8 cellular contexts compared by ENCODE assay signal in genomic region chr3:51670053-51670666, GRCh38. TPM values are rescaled to one million over a fixed set of nuclear protein-coding genes. Genes with fewer than 3 reads are reported as not detected.
DNase-seq lines count a peak whose midpoint lies in the region; ATAC-seq and TF ChIP-seq lines count a peak whose summit lies in the region.

No MANE protein-coding gene starts in this region.

- H2AFZ ChIP-seq in neuron (ENCODE audit: low read depth, low read length) = no peak overlapping the region

- H3K4me3 ChIP-seq in CD8-positive, alpha-beta memory T cell (ENCODE audit: low read length) = peak overlapping the region; percentile 90
- H3K4me3 ChIP-seq in NB4 (ENCODE audit: low read depth, low read length) (peak overlapping the region; percentile 62), neuron (ENCODE audit: low read length) (peak overlapping the region; percentile 74), thyroid gland (replicated peaks in 1 of 3) (peak overlapping the region in 1 of 3 donors; percentile 84)

- peak overlapping the region; percentile 88 to 95 (median 92) for H3K27ac Mint-ChIP-seq in CD8-positive, alpha-beta memory T cell

- H3K9me3 ChIP-seq in CD8-positive, alpha-beta memory T cell (ENCODE audit: low read length) = no peaks in the 10 kb centered on the region
- H3K9me3 ChIP-seq in neuron (ENCODE audit: low read length) (no peaks in the 10 kb centered on the region), thyroid gland (no peaks in the 10 kb centered on the region)

- TF ChIP-seq POLR2A in NB4 (IDR thresholded peaks at IDR 0.05; ENCODE audit: extremely low read depth, insufficient read length) (no peak), thyroid gland (IDR thresholded peaks at IDR 0.05) (no peak)

- peaks cover 0 to 18% (median 2%) of the 10 kb centered on the region in 3 donors for H3K36me3 Mint-ChIP-seq in CD8-positive, alpha-beta memory T cell

- peaks cover 10% of the 10 kb centered on the region for H3K36me3 ChIP-seq in CD8-positive, alpha-beta memory T cell (ENCODE audit: insufficient read depth, low read length)
- H3K36me3 ChIP-seq in neuron (ENCODE audit: insufficient read depth, low read length) = peaks cover 4% of the 10 kb centered on the region
- H3K36me3 ChIP-seq in thyroid gland = no peaks in the 10 kb centered on the region

- H3K4me1 Mint-ChIP-seq in CD8-positive, alpha-beta memory T cell = peaks cover 53 to 63% (median 56%) of the 10 kb centered on the region in 3 donors

- peak in 2 of 5 donors; percentile 25 to 40 for DNase-seq in CD8-positive, alpha-beta memory T cell
- DNase-seq in NB4 (ENCODE audit: low read depth) (no peak), NCI-H1417 treated with DMSO at 0.1 percent for 48 hours (lab: John Stamatoyannopoulos, UW) (no peak), DMS153 treated with DMSO at 0.1 percent for 48 hours (lab: John Stamatoyannopoulos, UW; ENCODE audit: unreplicated experiment) (no peak), thyroid gland (no peak)
- peak; percentile 65 for DNase-seq in central memory CD4-positive, alpha-beta T cell

- CTCF ChIA-PET in CD8-positive, alpha-beta memory T cell (lab: Charles Lee) = interaction anchor here (0.8 to 13.9 kb wide), 12 partner anchors 8 to 1054 kb away, joined by 3 to 210 read pairs (median 4); partner anchors contain the start of genes DCAF1 and RAD54L2

- peaks cover 0 to 2% of the 10 kb centered on the region in 2 donors for H3K27me3 Mint-ChIP-seq in CD8-positive, alpha-beta memory T cell

- 69 to 74% methylated on average over 11 of the region's 11 CpGs for WGBS in thyroid gland, 2 donors

- peak overlapping the region; percentile 84 to 96 (median 91) for H3K4me3 Mint-ChIP-seq in CD8-positive, alpha-beta memory T cell

- H3K27me3 ChIP-seq in CD8-positive, alpha-beta memory T cell (ENCODE audit: insufficient read depth, low read length, poor library complexity, severe bottlenecking) = no peaks in the 10 kb centered on the region
- no peaks in the 10 kb centered on the region for H3K27me3 ChIP-seq in neuron (ENCODE audit: insufficient read depth, low read length)
- no peaks in the 10 kb centered on the region for H3K27me3 ChIP-seq in thyroid gland

- no peaks in the 10 kb centered on the region for H3K9me3 Mint-ChIP-seq in CD8-positive, alpha-beta memory T cell

- no peak for ATAC-seq in GM18520 (IDR thresholded peaks at IDR 0.05; ENCODE audit: unreplicated experiment)

- H3K4me1 ChIP-seq in CD8-positive, alpha-beta memory T cell (ENCODE audit: insufficient read depth, low read length) = peaks cover 53% of the 10 kb centered on the region
- H3K4me1 ChIP-seq in neuron (ENCODE audit: insufficient read depth, low read length) (peaks cover 21% of the 10 kb centered on the region), thyroid gland (peaks cover 14 to 47% of the 10 kb centered on the region in 2 donors)

- intact Hi-C loops in thyroid gland (cut with DNase I) = loop anchor here (5.0 kb wide), 1 partner anchor 278 kb away; the partner anchor contains the start of gene RBM15B

- H3K27ac ChIP-seq in CD8-positive, alpha-beta memory T cell (ENCODE audit: low read depth, low read length) = peak overlapping the region; percentile 96
- peak overlapping the region in 1 of 3 donors; percentile 93 for H3K27ac ChIP-seq in thyroid gland

- POLR2A ChIA-PET in CD8-positive, alpha-beta memory T cell (lab: Charles Lee) = interaction anchor here (0.7 to 2.8 kb wide), 3 partner anchors 16 to 170 kb away, joined by 3 to 13 read pairs (median 8); partner anchors contain the start of gene DCAF1

- TF ChIP-seq CTCF in NB4 (IDR thresholded peaks at IDR 0.05; ENCODE audit: low read depth, low read length) = no peak
- no peak for TF ChIP-seq CTCF in thyroid gland (IDR thresholded peaks at IDR 0.05)

RNA-seq across cellular contexts. Expression of gene TEX264, which starts 0.9 kb away (rescaled TPM):
- 10 to 100 TPM; 48.2 to 52.3 TPM for total RNA-seq in CD8-positive, alpha-beta memory T cell
- 110 TPM for polyA plus RNA-seq in CD8-positive, alpha-beta memory T cell
- total RNA-seq in thyroid gland = 100 to 1,000 TPM in 3 of 4 donors, 10 to 100 TPM in 1; 74.3 to 135 (median 122) TPM

RNA-seq across cellular contexts. Expression of gene GRM2, which starts 36.7 kb away (rescaled TPM):
- under 1 TPM; 0.59 to 0.62 TPM for total RNA-seq in CD8-positive, alpha-beta memory T cell
- 0.10 TPM for polyA plus RNA-seq in CD8-positive, alpha-beta memory T cell
- under 1 TPM in 3 of 4 donors, not detected in 1; 0.20 to 0.81 (median 0.45) TPM for total RNA-seq in thyroid gland
